In the genomic region with DNA sequence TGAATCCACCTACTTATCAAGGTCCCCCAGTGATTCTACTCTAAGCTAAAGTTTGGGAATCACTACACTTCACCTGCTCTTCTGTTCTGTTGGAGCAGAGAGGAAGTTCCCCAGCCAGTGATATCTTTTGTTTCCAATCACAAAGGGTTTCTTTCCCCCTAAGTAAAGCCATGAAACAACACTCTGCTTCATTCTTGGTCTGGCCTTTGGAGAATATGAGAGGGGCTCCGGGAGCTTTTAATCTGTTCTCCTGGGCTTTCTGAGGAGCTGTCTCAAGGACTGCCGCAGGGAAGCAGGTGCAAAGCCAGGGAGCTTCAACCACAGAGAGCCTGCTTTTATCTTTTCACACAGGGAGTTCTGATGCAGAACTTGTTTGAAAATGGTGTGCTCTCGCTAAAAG, we compare ENCODE assay signal across 3 cellular contexts.
TF ChIP-seq lines count a peak whose summit lies in the region.

No MANE protein-coding gene starts in this region.

TF ChIP-seq in GM23338, 12 proteins besides CTCF, POLR2A, EP300 and RAD21:
- no peak for TF ChIP-seq JUNB (IDR thresholded peaks at IDR 0.05; ENCODE audit: unreplicated experiment)
- TF ChIP-seq ZNF114 (CRISPR knock-in tag; IDR thresholded peaks at IDR 0.05) = no peak
- TF ChIP-seq STAT1 (IDR thresholded peaks at IDR 0.05; ENCODE audit: unreplicated experiment) = no peak
- no peak for TF ChIP-seq ZNF331 (CRISPR knock-in tag; IDR thresholded peaks at IDR 0.05; ENCODE audit: low read depth)
- TF ChIP-seq POLR2AphosphoS5 (IDR thresholded peaks at IDR 0.05; ENCODE audit: low read depth) = no peak
- TF ChIP-seq, protein P1, sequence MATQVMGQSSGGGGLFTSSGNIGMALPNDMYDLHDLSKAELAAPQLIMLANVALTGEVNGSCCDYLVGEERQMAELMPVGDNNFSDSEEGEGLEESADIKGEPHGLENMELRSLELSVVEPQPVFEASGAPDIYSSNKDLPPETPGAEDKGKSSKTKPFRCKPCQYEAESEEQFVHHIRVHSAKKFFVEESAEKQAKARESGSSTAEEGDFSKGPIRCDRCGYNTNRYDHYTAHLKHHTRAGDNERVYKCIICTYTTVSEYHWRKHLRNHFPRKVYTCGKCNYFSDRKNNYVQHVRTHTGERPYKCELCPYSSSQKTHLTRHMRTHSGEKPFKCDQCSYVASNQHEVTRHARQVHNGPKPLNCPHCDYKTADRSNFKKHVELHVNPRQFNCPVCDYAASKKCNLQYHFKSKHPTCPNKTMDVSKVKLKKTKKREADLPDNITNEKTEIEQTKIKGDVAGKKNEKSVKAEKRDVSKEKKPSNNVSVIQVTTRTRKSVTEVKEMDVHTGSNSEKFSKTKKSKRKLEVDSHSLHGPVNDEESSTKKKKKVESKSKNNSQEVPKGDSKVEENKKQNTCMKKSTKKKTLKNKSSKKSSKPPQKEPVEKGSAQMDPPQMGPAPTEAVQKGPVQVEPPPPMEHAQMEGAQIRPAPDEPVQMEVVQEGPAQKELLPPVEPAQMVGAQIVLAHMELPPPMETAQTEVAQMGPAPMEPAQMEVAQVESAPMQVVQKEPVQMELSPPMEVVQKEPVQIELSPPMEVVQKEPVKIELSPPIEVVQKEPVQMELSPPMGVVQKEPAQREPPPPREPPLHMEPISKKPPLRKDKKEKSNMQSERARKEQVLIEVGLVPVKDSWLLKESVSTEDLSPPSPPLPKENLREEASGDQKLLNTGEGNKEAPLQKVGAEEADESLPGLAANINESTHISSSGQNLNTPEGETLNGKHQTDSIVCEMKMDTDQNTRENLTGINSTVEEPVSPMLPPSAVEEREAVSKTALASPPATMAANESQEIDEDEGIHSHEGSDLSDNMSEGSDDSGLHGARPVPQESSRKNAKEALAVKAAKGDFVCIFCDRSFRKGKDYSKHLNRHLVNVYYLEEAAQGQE (IDR thresholded peaks at IDR 0.05; ENCODE audit: unreplicated experiment) = no peak
- TF ChIP-seq NANOG (IDR thresholded peaks at IDR 0.05; ENCODE audit: borderline replicate concordance) = no peak

TF ChIP-seq in K562, 482 proteins besides CTCF, POLR2A, EP300 and RAD21:
- no peak for TF ChIP-seq ATF1 (CRISPR knock-in tag; IDR thresholded peaks at IDR 0.05)
- TF ChIP-seq ATF1 (tag; IDR thresholded peaks at IDR 0.05) = no peak
- TF ChIP-seq HEY1 (CRISPR knock-in tag; IDR thresholded peaks at IDR 0.05; ENCODE audit: borderline replicate concordance) = no peak
- TF ChIP-seq SPI1 (IDR thresholded peaks at IDR 0.05; ENCODE audit: borderline replicate concordance, low read depth, low read length) = peak; percentile 41; the same call in 1 of the 2 replicates

TF ChIP-seq in GM12891, 5 proteins besides CTCF, POLR2A, EP300 and RAD21:
- no peak for TF ChIP-seq PAX5 (IDR thresholded peaks at IDR 0.05; ENCODE audit: insufficient read depth, low read length, severe bottlenecking)
- no peak for TF ChIP-seq SPI1 (IDR thresholded peaks at IDR 0.05; ENCODE audit: low read depth, low read length)
- no peak for TF ChIP-seq POU2F2 (IDR thresholded peaks at IDR 0.05; ENCODE audit: low read depth, low read length)
TF ChIP-seq in GM12891: peak in this region for 0.
